Comparison of ENCODE assay signal across 9 cellular contexts in genomic region chr12:89350260-89350659, GRCh38. TPM values are rescaled to one million over a fixed set of nuclear protein-coding genes. Genes with fewer than 3 reads are reported as not detected.
DNase-seq lines count a peak whose midpoint lies in the region; ATAC-seq and TF ChIP-seq lines count a peak whose summit lies in the region.
"Had no signal": no experiment of that assay in that cellular context is flagged by ENCODE, and none has a peak within 500 bp of the region (broad histone marks: within the 10 kb centered on the region; RNA-seq: fewer than 3 reads in every experiment).

No MANE protein-coding gene starts in this region.

- peaks cover 54% of the 10 kb centered on the region for H3K79me2 ChIP-seq in KMS-11 (ENCODE audit: insufficient read depth, low read depth)

- peaks cover 45% of the 10 kb centered on the region for H3K4me1 ChIP-seq in KMS-11 (ENCODE audit: low read depth, poor library complexity, severe bottlenecking)

- no peaks in the 10 kb centered on the region for H3K27me3 Mint-ChIP-seq in naive B cell

- H3K4me1 Mint-ChIP-seq in naive B cell, result peaks cover 56 to 82% (median 75%) of the 10 kb centered on the region in 3 donors

- ATAC-seq in naive B cell (ENCODE audit: low read depth in 2 of 2), result no peak

- H4K20me1 ChIP-seq in KMS-11 (ENCODE audit: insufficient read depth), result no peaks in the 10 kb centered on the region

- H3K4me3 Mint-ChIP-seq in naive B cell, result peak overlapping the region; percentile 96 to 100 (median 96)

- H3K9me3 Mint-ChIP-seq in naive B cell, result no peaks in the 10 kb centered on the region

- H3K4me2 ChIP-seq in KMS-11, result peak overlapping the region; percentile 88

- POLR2A ChIA-PET in AG04450 (lab: Yijun Ruan, JAX), result interaction anchor here (1.0 to 4.5 kb wide), 2 partner anchors 101 to 331 kb away, joined by 4 to 41 read pairs; no protein-coding TSS in a partner anchor

- no peaks in the 10 kb centered on the region; the same call in 1 of the 2 replicates for H3K9me3 ChIP-seq in AG04450 (ENCODE audit: control insufficient read depth, insufficient read depth, low read length)

- H2AFZ ChIP-seq in KMS-11 (ENCODE audit: low read depth), result no peak overlapping the region

- no peaks in the 10 kb centered on the region for H3K27me3 ChIP-seq in AG04450 (ENCODE audit: control insufficient read depth, insufficient read depth, low read length)
- H3K27me3 ChIP-seq in KMS-11 (ENCODE audit: insufficient read depth, low read depth), result no peaks in the 10 kb centered on the region

- no peak for DNase-seq in AG04450 (ENCODE audit: low read depth, low spot score)
- DNase-seq in coronary artery (ENCODE audit: low spot score), result no peak
- no peak for DNase-seq in naive B cell
- DNase-seq in stimulated activated CD4-positive, alpha-beta T cell treated with anti-CD3 and anti-CD28 coated beads, Interleukin-2, amount 100 ng/mL, for 24 hours, result no peak
- no peak for DNase-seq in NCI-H526 (lab: John Stamatoyannopoulos, UW)
- DNase-seq in NCI-H774 (lab: John Stamatoyannopoulos, UW), result no peak
- no peak for DNase-seq in GF-D8 (lab: John Stamatoyannopoulos, UW)
- DNase-seq: NCI-H187 had no signal

- TF ChIP-seq CTCF in AG04450 (IDR thresholded peaks at IDR 0.05; ENCODE audit: low read depth, low read length) (no peak), KMS-11 (conservative IDR thresholded peaks at IDR 0.05; ENCODE audit: low read depth, low read length) (no peak), coronary artery (IDR thresholded peaks at IDR 0.05) (no peak)

- peak overlapping the region; percentile 87; the same call in 1 of the 2 replicates for H3K9ac ChIP-seq in KMS-11

- H3K4me3 ChIP-seq in AG04450 (ENCODE audit: low read depth, low read length), result peak overlapping the region; percentile 98
- H3K4me3 ChIP-seq in KMS-11 (IDR thresholded peaks at IDR 0.05; ENCODE audit: insufficient read depth, low read depth, low read length), result no peak overlapping the region
- H3K4me3 ChIP-seq in coronary artery, result peak overlapping the region; percentile 97

- CTCF ChIA-PET in AG04450 (lab: Charles Lee), result interaction anchor here (1.8 to 7.3 kb wide), 3 partner anchors 110 to 332 kb away, joined by 10 to 48 read pairs (median 36); no protein-coding TSS in a partner anchor

- no peaks in the 10 kb centered on the region for H3K36me3 Mint-ChIP-seq in naive B cell

- peaks cover 12% of the 10 kb centered on the region; the same call in 1 of the 2 replicates for H3K36me3 ChIP-seq in KMS-11 (ENCODE audit: insufficient read depth)

- peak overlapping the region; percentile 84 to 98 (median 96) for H3K27ac Mint-ChIP-seq in naive B cell

- H3K27ac ChIP-seq in AG04450 (ENCODE audit: low read depth, low read length) (no peak overlapping the region), KMS-11 (peak overlapping the region; percentile 99), coronary artery (peak overlapping the region; percentile 97 to 100)

RNA-seq across cellular contexts. Expression of gene DUSP6, which starts 2.0 kb away (rescaled TPM):
- polyA plus RNA-seq in AG04450 (2011; rRNA removed) (27.9 and 32.0 TPM in 2 replicates), naive B cell (ENCODE audit: low read depth in 6 of 6) (10 to 100 TPM; 23.1 to 63.0 (median 35.7) TPM)
- polyA minus RNA-seq in AG04450 (2011; rRNA and poly(A)+ RNA removed), result 59.0 and 104 TPM in 2 replicates
